ENCODE assay signal across 8 cellular contexts in genomic region chr12:64825143-64826011, GRCh38. TPM values are rescaled to one million over a fixed set of nuclear protein-coding genes. Genes with fewer than 3 reads are reported as not detected.
DNase-seq lines count a peak whose midpoint lies in the region; ATAC-seq lines count a peak whose summit lies in the region.

No MANE protein-coding gene starts in this region.

- H3K9me3 ChIP-seq in HUES64 (ENCODE audit: insufficient read depth, low read depth, low read length) = peaks cover 13% of the 10 kb centered on the region; the same call in 1 of the 2 replicates
- H3K9me3 ChIP-seq in iPS-15b (ENCODE audit: control insufficient read depth, insufficient read depth, low read length) = no peaks in the 10 kb centered on the region

- H3K36me3 ChIP-seq in HUES64 (ENCODE audit: insufficient read depth, low read length) (no peaks in the 10 kb centered on the region), iPS-15b (ENCODE audit: control insufficient read depth, insufficient read depth, low read length) (no peaks in the 10 kb centered on the region)

- H3K4me1 Mint-ChIP-seq in activated CD4-positive, alpha-beta memory T cell treated with anti-CD3 and anti-CD28 coated beads for 36 hours (ENCODE audit: low read depth) = peaks cover 18% of the 10 kb centered on the region
- peaks cover 26% of the 10 kb centered on the region for H3K4me1 Mint-ChIP-seq in stimulated activated naive CD8-positive, alpha-beta T cell treated with anti-CD3 and anti-CD28 coated beads, Interleukin-15, amount 100 ng/mL, for 72 hours

- H3K4me3 Mint-ChIP-seq in activated CD4-positive, alpha-beta memory T cell treated with anti-CD3 and anti-CD28 coated beads for 36 hours = peak overlapping the region; percentile 66
- H3K4me3 Mint-ChIP-seq in stimulated activated naive CD8-positive, alpha-beta T cell treated with anti-CD3 and anti-CD28 coated beads, Interleukin-15, amount 100 ng/mL, for 72 hours = peak overlapping the region; percentile 82 to 94

- POLR2A ChIA-PET in activated CD4-positive, alpha-beta memory T cell treated with anti-CD3 and anti-CD28 coated beads for 36 hours (lab: Charles Lee) = interaction anchor here (0.8 kb wide), 1 partner anchor 51 kb away, joined by 4 read pairs; no protein-coding TSS in a partner anchor

- CTCF ChIA-PET in activated CD4-positive, alpha-beta memory T cell treated with anti-CD3 and anti-CD28 coated beads for 36 hours (lab: Charles Lee) = interaction anchor here (0.8 to 2.2 kb wide), 4 partner anchors 19 to 29 kb away, joined by 3 to 12 read pairs (median 4); no protein-coding TSS in a partner anchor

- H3K27me3 Mint-ChIP-seq in activated CD4-positive, alpha-beta memory T cell treated with anti-CD3 and anti-CD28 coated beads for 36 hours = peaks cover 59% of the 10 kb centered on the region
- H3K27me3 Mint-ChIP-seq in stimulated activated naive CD8-positive, alpha-beta T cell treated with anti-CD3 and anti-CD28 coated beads, Interleukin-15, amount 100 ng/mL, for 72 hours = peaks cover 68% of the 10 kb centered on the region

- intact Hi-C loops in activated CD4-positive, alpha-beta memory T cell treated with anti-CD3 and anti-CD28 coated beads for 36 hours (cut with micrococcal nuclease) = loop anchor here (2.0 kb wide), 1 partner anchor 29 kb away; no protein-coding TSS in a partner anchor

- H3K9ac ChIP-seq in HUES64 (ENCODE audit: low read depth, low read length) (no peak overlapping the region), iPS-15b (ENCODE audit: low read depth, low read length) (no peak overlapping the region)

- in situ Hi-C loops in ACHN (cut with HindIII; ENCODE audit: low pct_ligation_motif_present, low pct_unique_long_range_greater_than_20kb, low sequenced_read_pairs) = no loop called here

- peak; percentile 65 for ATAC-seq in stimulated activated naive CD8-positive, alpha-beta T cell treated with anti-CD3 and anti-CD28 coated beads, Interleukin-15, amount 100 ng/mL, for 72 hours

- peaks cover 68% of the 10 kb centered on the region for H3K27me3 ChIP-seq in HUES64 (ENCODE audit: insufficient read depth, low read length)
- H3K27me3 ChIP-seq in iPS-15b (ENCODE audit: control insufficient read depth, insufficient read depth, low read length) = peaks cover 62% of the 10 kb centered on the region

- no peak overlapping the region for H3K27ac Mint-ChIP-seq in activated CD4-positive, alpha-beta memory T cell treated with anti-CD3 and anti-CD28 coated beads for 36 hours
- no peak overlapping the region for H3K27ac Mint-ChIP-seq in stimulated activated naive CD8-positive, alpha-beta T cell treated with anti-CD3 and anti-CD28 coated beads, Interleukin-15, amount 100 ng/mL, for 72 hours

- H3K27ac ChIP-seq in HUES64 (ENCODE audit: low read depth, low read length) = no peak overlapping the region

- H3K36me3 Mint-ChIP-seq in activated CD4-positive, alpha-beta memory T cell treated with anti-CD3 and anti-CD28 coated beads for 36 hours = peaks cover 2% of the 10 kb centered on the region

- peak; percentile 5 for DNase-seq in Daoy (ENCODE audit: low read depth)
- DNase-seq in activated CD4-positive, alpha-beta memory T cell treated with anti-CD3 and anti-CD28 coated beads for 36 hours = peak; percentile 27
- peak; percentile 7 to 29 for DNase-seq in stimulated activated naive CD8-positive, alpha-beta T cell treated with anti-CD3 and anti-CD28 coated beads, Interleukin-15, amount 100 ng/mL, for 72 hours
- no peak for DNase-seq in NK-92 (lab: John Stamatoyannopoulos, UW; ENCODE audit: unreplicated experiment)
- no peak for DNase-seq in ACHN
- DNase-seq in middle frontal gyrus (ENCODE audit: extremely low spot score, low spot score) = no peak

- H3K4me3 ChIP-seq in HUES64 (ENCODE audit: low read length) (peak overlapping the region; percentile 67), iPS-15b (ENCODE audit: low read depth, low read length) (peak overlapping the region; percentile 69)

- H3K4me1 ChIP-seq in HUES64 (ENCODE audit: insufficient read depth, low read length) (0 out of 2 replicates have a peak, but pooled peaks cover 5% of the 10 kb centered on the region), iPS-15b (ENCODE audit: control insufficient read depth, insufficient read depth, low read length) (no peaks in the 10 kb centered on the region)

- 3% methylated on average over 51 of the region's 51 CpGs for WGBS in HUES64

- H3K9me3 Mint-ChIP-seq in activated CD4-positive, alpha-beta memory T cell treated with anti-CD3 and anti-CD28 coated beads for 36 hours = peaks cover 3% of the 10 kb centered on the region
- H3K9me3 Mint-ChIP-seq in stimulated activated naive CD8-positive, alpha-beta T cell treated with anti-CD3 and anti-CD28 coated beads, Interleukin-15, amount 100 ng/mL, for 72 hours = no peaks in the 10 kb centered on the region

RNA-seq across cellular contexts. Expression of gene TBC1D30, which starts 0.9 kb away (rescaled TPM):
- 11.8 and 13.0 TPM in 2 replicates for total RNA-seq in Daoy (2014; rRNA removed; shearing (Covaris generic))
- 0.80 TPM for polyA plus RNA-seq in HUES64 (2013, experiment 1 of 2)
- 1.3 TPM for polyA plus RNA-seq in HUES64 (2013, experiment 2 of 2)
- under 1 TPM in 1 of 2 experiments, not detected in 1; 0.36 TPM for total RNA-seq in activated CD4-positive, alpha-beta memory T cell treated with anti-CD3 and anti-CD28 coated beads for 36 hours

Comparison
In these comparisons a context has a peak if more than half of its experiments do, and no peak if none do; other contexts are left out.
1. DNase-seq: peak in Daoy (single experiment), activated CD4-positive, alpha-beta memory T cell treated with anti-CD3 and anti-CD28 coated beads for 36 hours (single experiment) and stimulated activated naive CD8-positive, alpha-beta T cell treated with anti-CD3 and anti-CD28 coated beads, Interleukin-15, amount 100 ng/mL, for 72 hours (2 of 2); none in NK-92 (single experiment), ACHN (single experiment) and middle frontal gyrus (single experiment).